1 cellular context compared by ENCODE assay signal in the genomic region with DNA sequence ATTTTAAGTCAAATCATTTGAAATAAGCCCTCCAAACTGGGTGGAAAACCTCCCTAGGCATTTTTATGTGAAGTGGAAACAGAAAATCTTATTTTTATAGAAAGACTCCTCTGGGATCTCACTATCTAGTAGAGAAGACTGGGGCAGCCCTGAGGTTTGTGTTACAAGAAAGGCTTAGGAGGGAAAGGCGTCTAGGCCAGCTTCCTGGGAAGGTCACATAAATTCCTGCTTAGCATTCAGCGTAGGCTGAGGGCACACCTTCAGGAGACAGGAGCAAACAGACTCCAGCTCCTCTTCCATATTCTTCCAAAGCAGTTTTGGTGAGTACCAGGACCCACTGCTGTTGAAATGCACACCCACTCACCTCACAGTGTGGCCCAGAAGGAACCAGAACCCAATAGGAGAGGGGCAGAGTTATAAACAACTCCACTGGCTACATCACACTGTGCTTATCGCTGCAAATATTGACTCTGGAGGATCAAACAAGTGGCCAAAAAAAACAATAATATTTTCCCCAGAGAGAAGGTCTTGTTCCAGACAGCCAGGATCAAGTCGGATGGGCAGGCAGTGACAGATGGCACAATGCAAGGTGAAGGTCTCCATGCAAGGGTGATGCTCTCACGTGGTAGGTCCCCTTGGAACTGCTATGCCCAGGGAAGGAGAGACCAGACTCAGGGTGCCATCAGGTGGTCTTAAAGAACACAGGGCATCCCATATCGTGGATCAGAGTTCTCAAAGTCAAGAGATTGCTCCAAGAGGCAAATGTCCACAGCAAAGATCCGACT.
TF ChIP-seq lines count a peak whose summit lies in the region.

No MANE protein-coding gene starts in this region.

TF ChIP-seq in HepG2, 621 proteins besides CTCF, POLR2A, EP300 and RAD21 (continued from another document and continues in another):
- peak; percentile 91 for TF ChIP-seq AHDC1 (CRISPR knock-in tag; IDR thresholded peaks at IDR 0.05; ENCODE audit: borderline replicate concordance)
- peak; percentile 59; the same call in 1 of the 2 replicates for TF ChIP-seq HOMEZ (CRISPR knock-in tag; IDR thresholded peaks at IDR 0.05; ENCODE audit: low read depth)
- TF ChIP-seq SP140L (CRISPR knock-in tag; IDR thresholded peaks at IDR 0.05; ENCODE audit: borderline replicate concordance), result no peak
- TF ChIP-seq FOXA3 (CRISPR knock-in tag; IDR thresholded peaks at IDR 0.05), result peak; percentile 85
- peak; percentile 81 for TF ChIP-seq GATAD2A (CRISPR knock-in tag; IDR thresholded peaks at IDR 0.05)
- TF ChIP-seq ZNF607 (CRISPR knock-in tag; IDR thresholded peaks at IDR 0.05; ENCODE audit: borderline replicate concordance), result peak; percentile 56; the same call in 1 of the 2 replicates
- no peak for TF ChIP-seq SIX4 (CRISPR knock-in tag; IDR thresholded peaks at IDR 0.05)
- peak; percentile 54; the same call in 1 of the 2 replicates for TF ChIP-seq ZGPAT (CRISPR knock-in tag; IDR thresholded peaks at IDR 0.05)
- TF ChIP-seq SPEN (CRISPR knock-in tag; IDR thresholded peaks at IDR 0.05; ENCODE audit: low read depth), result 0 out of 2 replicates have a peak, but pooled peaks have one; percentile 29
- peak; percentile 18; the same call in 1 of the 2 replicates for TF ChIP-seq STAG1 (CRISPR knock-in tag; IDR thresholded peaks at IDR 0.05)
- TF ChIP-seq FOXP1 (IDR thresholded peaks at IDR 0.05), result no peak
- TF ChIP-seq FOXP1 (CRISPR knock-in tag; IDR thresholded peaks at IDR 0.05), result peak; percentile 93
- TF ChIP-seq, protein P1, sequence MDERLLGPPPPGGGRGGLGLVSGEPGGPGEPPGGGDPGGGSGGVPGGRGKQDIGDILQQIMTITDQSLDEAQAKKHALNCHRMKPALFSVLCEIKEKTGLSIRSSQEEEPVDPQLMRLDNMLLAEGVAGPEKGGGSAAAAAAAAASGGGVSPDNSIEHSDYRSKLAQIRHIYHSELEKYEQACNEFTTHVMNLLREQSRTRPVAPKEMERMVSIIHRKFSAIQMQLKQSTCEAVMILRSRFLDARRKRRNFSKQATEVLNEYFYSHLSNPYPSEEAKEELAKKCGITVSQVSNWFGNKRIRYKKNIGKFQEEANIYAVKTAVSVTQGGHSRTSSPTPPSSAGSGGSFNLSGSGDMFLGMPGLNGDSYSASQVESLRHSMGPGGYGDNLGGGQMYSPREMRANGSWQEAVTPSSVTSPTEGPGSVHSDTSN (CRISPR knock-in tag; IDR thresholded peaks at IDR 0.05), result peak; percentile 66
- TF ChIP-seq ETV6 (CRISPR knock-in tag; conservative IDR thresholded peaks at IDR 0.05), result no peak
- TF ChIP-seq, protein P2, sequence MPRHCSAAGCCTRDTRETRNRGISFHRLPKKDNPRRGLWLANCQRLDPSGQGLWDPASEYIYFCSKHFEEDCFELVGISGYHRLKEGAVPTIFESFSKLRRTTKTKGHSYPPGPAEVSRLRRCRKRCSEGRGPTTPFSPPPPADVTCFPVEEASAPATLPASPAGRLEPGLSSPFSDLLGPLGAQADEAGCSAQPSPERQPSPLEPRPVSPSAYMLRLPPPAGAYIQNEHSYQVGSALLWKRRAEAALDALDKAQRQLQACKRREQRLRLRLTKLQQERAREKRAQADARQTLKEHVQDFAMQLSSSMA (CRISPR knock-in tag; IDR thresholded peaks at IDR 0.05), result 0 out of 2 replicates have a peak, but pooled peaks have one; percentile 49
- peak; percentile 2; the same call in 1 of the 2 replicates for TF ChIP-seq ZFP82 (CRISPR knock-in tag; IDR thresholded peaks at IDR 0.05; ENCODE audit: borderline replicate concordance)
- peak; percentile 41; the same call in 1 of the 2 replicates for TF ChIP-seq ZNF724P (CRISPR knock-in tag; IDR thresholded peaks at IDR 0.05; ENCODE audit: borderline replicate concordance)
- TF ChIP-seq KLF16 (CRISPR knock-in tag; IDR thresholded peaks at IDR 0.05), result peak in 1 of 2 experiments; percentile 69; a peak in 1 of 4 replicates
- 0 out of 2 replicates have a peak, but pooled peaks have one; percentile 58 for TF ChIP-seq REL (CRISPR knock-in tag; conservative IDR thresholded peaks at IDR 0.05)
- TF ChIP-seq RXRB (CRISPR knock-in tag; IDR thresholded peaks at IDR 0.05; ENCODE audit: borderline replicate concordance), result peak; percentile 77
- TF ChIP-seq MIER3 (CRISPR knock-in tag; IDR thresholded peaks at IDR 0.05; ENCODE audit: borderline replicate concordance), result 0 out of 2 replicates have a peak, but pooled peaks have one; percentile 34
- no peak for TF ChIP-seq SRSF4 (IDR thresholded peaks at IDR 0.05; ENCODE audit: low read depth, low read length, poor library complexity, severe bottlenecking)
- peak; percentile 91 for TF ChIP-seq SALL1 (CRISPR knock-in tag; IDR thresholded peaks at IDR 0.05)
- peak; percentile 55; the same call in 1 of the 2 replicates for TF ChIP-seq MLX (CRISPR knock-in tag; IDR thresholded peaks at IDR 0.05)
- TF ChIP-seq ZNF850 (CRISPR knock-in tag; conservative IDR thresholded peaks at IDR 0.05), result peak; percentile 66; the same call in 1 of the 2 replicates
- peak; percentile 80 for TF ChIP-seq TBX2 (CRISPR knock-in tag; IDR thresholded peaks at IDR 0.05; ENCODE audit: borderline replicate concordance)
- peak; percentile 86; the same call in 1 of the 2 replicates for TF ChIP-seq SOX5 (CRISPR knock-in tag; IDR thresholded peaks at IDR 0.05; ENCODE audit: borderline replicate concordance)
- peak; percentile 68 for TF ChIP-seq BCL6 (CRISPR knock-in tag; IDR thresholded peaks at IDR 0.05)
- TF ChIP-seq IRF2 (CRISPR knock-in tag; IDR thresholded peaks at IDR 0.05), result no peak
- 0 out of 2 replicates have a peak, but pooled peaks have one; percentile 5 for TF ChIP-seq CREM (IDR thresholded peaks at IDR 0.05)
- no peak for TF ChIP-seq CREM (CRISPR knock-in tag; IDR thresholded peaks at IDR 0.05)
- 0 out of 2 replicates have a peak, but pooled peaks have one; percentile 54 for TF ChIP-seq ZNF589 (CRISPR knock-in tag; conservative IDR thresholded peaks at IDR 0.05)
- TF ChIP-seq EEA1 (CRISPR knock-in tag; IDR thresholded peaks at IDR 0.05; ENCODE audit: borderline replicate concordance), result no peak
- TF ChIP-seq ZNF567 (CRISPR knock-in tag; IDR thresholded peaks at IDR 0.05; ENCODE audit: borderline replicate concordance), result no peak
- TF ChIP-seq MED1 (CRISPR knock-in tag; IDR thresholded peaks at IDR 0.05), result peak; percentile 86
- TF ChIP-seq, protein P3, sequence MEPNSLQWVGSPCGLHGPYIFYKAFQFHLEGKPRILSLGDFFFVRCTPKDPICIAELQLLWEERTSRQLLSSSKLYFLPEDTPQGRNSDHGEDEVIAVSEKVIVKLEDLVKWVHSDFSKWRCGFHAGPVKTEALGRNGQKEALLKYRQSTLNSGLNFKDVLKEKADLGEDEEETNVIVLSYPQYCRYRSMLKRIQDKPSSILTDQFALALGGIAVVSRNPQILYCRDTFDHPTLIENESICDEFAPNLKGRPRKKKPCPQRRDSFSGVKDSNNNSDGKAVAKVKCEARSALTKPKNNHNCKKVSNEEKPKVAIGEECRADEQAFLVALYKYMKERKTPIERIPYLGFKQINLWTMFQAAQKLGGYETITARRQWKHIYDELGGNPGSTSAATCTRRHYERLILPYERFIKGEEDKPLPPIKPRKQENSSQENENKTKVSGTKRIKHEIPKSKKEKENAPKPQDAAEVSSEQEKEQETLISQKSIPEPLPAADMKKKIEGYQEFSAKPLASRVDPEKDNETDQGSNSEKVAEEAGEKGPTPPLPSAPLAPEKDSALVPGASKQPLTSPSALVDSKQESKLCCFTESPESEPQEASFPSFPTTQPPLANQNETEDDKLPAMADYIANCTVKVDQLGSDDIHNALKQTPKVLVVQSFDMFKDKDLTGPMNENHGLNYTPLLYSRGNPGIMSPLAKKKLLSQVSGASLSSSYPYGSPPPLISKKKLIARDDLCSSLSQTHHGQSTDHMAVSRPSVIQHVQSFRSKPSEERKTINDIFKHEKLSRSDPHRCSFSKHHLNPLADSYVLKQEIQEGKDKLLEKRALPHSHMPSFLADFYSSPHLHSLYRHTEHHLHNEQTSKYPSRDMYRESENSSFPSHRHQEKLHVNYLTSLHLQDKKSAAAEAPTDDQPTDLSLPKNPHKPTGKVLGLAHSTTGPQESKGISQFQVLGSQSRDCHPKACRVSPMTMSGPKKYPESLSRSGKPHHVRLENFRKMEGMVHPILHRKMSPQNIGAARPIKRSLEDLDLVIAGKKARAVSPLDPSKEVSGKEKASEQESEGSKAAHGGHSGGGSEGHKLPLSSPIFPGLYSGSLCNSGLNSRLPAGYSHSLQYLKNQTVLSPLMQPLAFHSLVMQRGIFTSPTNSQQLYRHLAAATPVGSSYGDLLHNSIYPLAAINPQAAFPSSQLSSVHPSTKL (CRISPR knock-in tag; IDR thresholded peaks at IDR 0.05), result peak; percentile 91
- TF ChIP-seq REST (IDR thresholded peaks at IDR 0.05; ENCODE audit: borderline replicate concordance in 1 of 2, low read depth in 1 of 2, low read length in 2 of 2), result peak in 1 of 2 experiments; percentile 10; a peak in 1 of 4 replicates
